Comparison of ENCODE assay signal across 16 cellular contexts in genomic region chr18:14976736-14977430, GRCh38.
DNase-seq lines count a peak whose midpoint lies in the region; ATAC-seq and TF ChIP-seq lines count a peak whose summit lies in the region.
"Had no signal": no experiment of that assay in that cellular context is flagged by ENCODE, and none has a peak within 500 bp of the region (broad histone marks: within the 10 kb centered on the region; RNA-seq: fewer than 3 reads in every experiment).

No MANE protein-coding gene starts in this region.

- in situ Hi-C loops in ACHN (cut with HindIII; ENCODE audit: low pct_ligation_motif_present, low pct_unique_long_range_greater_than_20kb, low sequenced_read_pairs): no loop called here
- in situ Hi-C loops in HAP-1 (cut with MboI; ENCODE audit: low sequenced_read_pairs): no loop called here
- in situ Hi-C loops in SK-MEL-5 (cut with HindIII; ENCODE audit: low pct_unique_long_range_greater_than_20kb, low sequenced_read_pairs): no loop called here

- WGBS in suprapubic skin: 79% methylated on average over 10 of the region's 10 CpGs

- H3K27me3 ChIP-seq in HAP-1 (ENCODE audit: low read depth): no peaks in the 10 kb centered on the region
- H3K27me3 ChIP-seq in suprapubic skin: no peaks in the 10 kb centered on the region

- no peak for TF ChIP-seq EP300 in suprapubic skin (IDR thresholded peaks at IDR 0.05)

- H3K9me3 ChIP-seq in HAP-1: no peaks in the 10 kb centered on the region
- no peaks in the 10 kb centered on the region for H3K9me3 ChIP-seq in suprapubic skin

- TF ChIP-seq CTCF in fibroblast of mammary gland (conservative IDR thresholded peaks at IDR 0.05; ENCODE audit: control insufficient read depth, insufficient read depth, low read depth, low read length) (no peak), suprapubic skin (IDR thresholded peaks at IDR 0.05) (no peak)

- no peaks in the 10 kb centered on the region for H3K36me3 ChIP-seq in HAP-1 (replicated peaks)
- H3K36me3 ChIP-seq in suprapubic skin: no peaks in the 10 kb centered on the region

- peaks cover 10% of the 10 kb centered on the region; the same call in 1 of the 2 replicates for H3K4me1 ChIP-seq in HAP-1
- no peaks in the 10 kb centered on the region for H3K4me1 ChIP-seq in suprapubic skin

- DNase-seq in ACHN (peak; percentile 66), HAP-1 (ENCODE audit: low spot score in 2 of 2) (peak; percentile 14 to 65), SK-MEL-5 (ENCODE audit: low read depth, low spot score) (peak; percentile 59), fibroblast of mammary gland (ENCODE audit: low read depth) (peak; percentile 1), suprapubic skin (ENCODE audit: low spot score in 2 of 2) (no peak), DMS53 (lab: John Stamatoyannopoulos, UW) (no peak), NCI-H2171 (lab: John Stamatoyannopoulos, UW) (no peak)
- DNase-seq: activated CD4-positive, alpha-beta memory T cell treated with anti-CD3 and anti-CD28 coated beads, Interleukin-2, amount 10 ng/mL, durations not matched to agents 7 days and 5 days; amygdala; DMS79; dorsolateral prefrontal cortex; foreskin melanocyte; midbrain; NCI-H1092 treated with DMSO at 0.1 percent for 48 hours; T-helper 9 cell had no signal

- no peak for TF ChIP-seq POLR2A in suprapubic skin (IDR thresholded peaks at IDR 0.05)

- H3K4me3 ChIP-seq in HAP-1: no peak overlapping the region
- H3K4me3 ChIP-seq in fibroblast of mammary gland (ENCODE audit: control insufficient read depth, low read depth, low read length): no peak overlapping the region
- no peak overlapping the region for H3K4me3 ChIP-seq in suprapubic skin
- H3K4me3 ChIP-seq: dorsolateral prefrontal cortex had no signal

- ATAC-seq in GM18502 (IDR thresholded peaks at IDR 0.05; ENCODE audit: poor library complexity, unreplicated experiment): no peak

- no peak overlapping the region for H3K27ac ChIP-seq in suprapubic skin
- H3K27ac ChIP-seq: dorsolateral prefrontal cortex had no signal

Comparison
In these comparisons a context has a peak if more than half of its experiments do, and no peak if none do; other contexts are left out.
1. DNase-seq: peak in ACHN (single experiment), HAP-1 (2 of 2), SK-MEL-5 (single experiment) and fibroblast of mammary gland (single experiment); none in suprapubic skin (0 of 2), DMS53 (single experiment) and NCI-H2171 (single experiment).